8 cellular contexts compared by ENCODE assay signal in genomic region chr5:17333755-17334154, GRCh38.
"Had no signal": no experiment of that assay in that cellular context is flagged by ENCODE, and none has a peak within 500 bp of the region (broad histone marks: within the 10 kb centered on the region; RNA-seq: fewer than 3 reads in every experiment).

No MANE protein-coding gene starts in this region.

- H3K4me3 ChIP-seq: GM12878 had no signal

- DNase-seq: GDM1, GF-D8 had no signal

- FAIRE-seq: G401.6, GM12878, GM12891, GM12892, GM18507, GM19239 had no signal

- ATAC-seq: GM12878 had no signal
